In genomic region chr13:41914552-41914951, GRCh38 we compare ENCODE assay signal across 13 cellular contexts.
"Had no signal": no experiment of that assay in that cellular context is flagged by ENCODE, and none has a peak within 500 bp of the region (broad histone marks: within the 10 kb centered on the region; RNA-seq: fewer than 3 reads in every experiment).

No MANE protein-coding gene starts in this region.

- H3K27me3 ChIP-seq: ascending aorta, gastroesophageal sphincter, transverse colon, vagina had no signal

- H3K27me3 Mint-ChIP-seq: activated T-cell treated with anti-CD3 and anti-CD28 coated beads, Interleukin-2, amount 50 U/mL, for 24 hours; naive thymus-derived CD4-positive, alpha-beta T cell; stimulated activated naive B cell treated with anti-CD40 and anti-IgM and Interleukin-4, amounts not matched to agents 10 μg/mL and 1 μg/mL and 100 μg/mL, for 72 hours had no signal

- H3K27ac ChIP-seq: ascending aorta, gastroesophageal sphincter, transverse colon, vagina had no signal

- H3K27ac Mint-ChIP-seq: naive thymus-derived CD4-positive, alpha-beta T cell; stimulated activated naive B cell treated with anti-CD40 and anti-IgM and Interleukin-4, amounts not matched to agents 10 μg/mL and 1 μg/mL and 100 μg/mL, for 72 hours had no signal

- ATAC-seq: gastroesophageal sphincter; mucosa of descending colon; naive thymus-derived CD4-positive, alpha-beta T cell; stimulated activated naive B cell treated with anti-CD40 and anti-IgM and Interleukin-4, amounts not matched to agents 10 μg/mL and 1 μg/mL and 100 μg/mL, for 72 hours had no signal

- H3K9me3 ChIP-seq: ascending aorta, gastroesophageal sphincter, mucosa of descending colon, transverse colon, vagina had no signal

- H3K9me3 Mint-ChIP-seq: activated T-cell treated with anti-CD3 and anti-CD28 coated beads, Interleukin-2, amount 50 U/mL, for 24 hours; naive thymus-derived CD4-positive, alpha-beta T cell; stimulated activated naive B cell treated with anti-CD40 and anti-IgM and Interleukin-4, amounts not matched to agents 10 μg/mL and 1 μg/mL and 100 μg/mL, for 72 hours had no signal

- DNase-seq: activated CD4-positive, alpha-beta T cell treated with anti-CD3 and anti-CD28 coated beads, Interleukin-2, amount 50 U/mL, for 48 hours; activated CD4-positive, CD25-positive, alpha-beta regulatory T cell treated with anti-CD3 and anti-CD28 coated beads, Interleukin-2, amount 50 U/mL, for 72 hours; activated gamma-delta T cell; activated T-cell treated with anti-CD3 and anti-CD28 coated beads, Interleukin-2, amount 50 U/mL, for 24 hours; mucosa of descending colon; naive thymus-derived CD4-positive, alpha-beta T cell; stimulated activated CD4-positive, alpha-beta T cell treated with anti-CD3 and anti-CD28 coated beads, Interleukin-2, amount 100 ng/mL, for 48 hours; stimulated activated naive B cell treated with anti-CD40 and anti-IgM and Interleukin-4, amounts not matched to agents 10 μg/mL and 1 μg/mL and 100 μg/mL, for 72 hours; T-helper 1 cell; transverse colon had no signal

- H3K36me3 ChIP-seq: ascending aorta, vagina had no signal

- H3K4me3 Mint-ChIP-seq: activated T-cell treated with anti-CD3 and anti-CD28 coated beads, Interleukin-2, amount 50 U/mL, for 24 hours; naive thymus-derived CD4-positive, alpha-beta T cell; stimulated activated naive B cell treated with anti-CD40 and anti-IgM and Interleukin-4, amounts not matched to agents 10 μg/mL and 1 μg/mL and 100 μg/mL, for 72 hours had no signal

- H3K4me3 ChIP-seq: ascending aorta, gastroesophageal sphincter, mucosa of descending colon, transverse colon, vagina had no signal
